Comparison of ENCODE assay signal across 26 cellular contexts in genomic region chr16:50709980-50710379, GRCh38. TPM values are rescaled to one million over a fixed set of nuclear protein-coding genes. Genes with fewer than 3 reads are reported as not detected.
A peak's percentile ranks its signal among the peaks of the same experiment; 100 is the strongest.
DNase-seq lines count a peak whose midpoint lies in the region; ATAC-seq and TF ChIP-seq lines count a peak whose summit lies in the region.
"Had no signal": no experiment of that assay in that cellular context is flagged by ENCODE, and none has a peak within 500 bp of the region (broad histone marks: within the 10 kb centered on the region; RNA-seq: fewer than 3 reads in every experiment).

No MANE protein-coding gene starts in this region.

- no peak for TF ChIP-seq EP300 in transverse colon (IDR thresholded peaks at IDR 0.05; ENCODE audit: low read depth)

- intact Hi-C loops in spleen (cut with DNase I; ENCODE audit: low total_unique reads): no loop called here
- intact Hi-C loops in transverse colon (cut with DNase I; ENCODE audit: low total_unique reads): no loop called here

- peaks cover 11 to 19% of the 10 kb centered on the region in 2 donors for H3K9me3 Mint-ChIP-seq in activated naive CD4-positive, alpha-beta T cell treated with anti-CD3 and anti-CD28 coated beads, Interleukin-2, amount 50 U/mL, for 72 hours
- peaks cover 10% of the 10 kb centered on the region for H3K9me3 Mint-ChIP-seq in activated naive CD8-positive, alpha-beta T cell treated with anti-CD3 and anti-CD28 coated beads, Interleukin-2, amount 50 U/mL, for 24 hours

- H3K4me1 Mint-ChIP-seq in activated naive CD8-positive, alpha-beta T cell treated with anti-CD3 and anti-CD28 coated beads, Interleukin-2, amount 50 U/mL, for 24 hours: peaks cover 55% of the 10 kb centered on the region

- TF ChIP-seq POLR2A in spleen (IDR thresholded peaks at IDR 0.05) (no peak), transverse colon (IDR thresholded peaks at IDR 0.05) (no peak)

- H3K4me3 ChIP-seq in HL-60 (replicated peaks; ENCODE audit: insufficient read depth, low read length) (no peak overlapping the region), spleen (peak overlapping the region in 1 of 8 donors; percentile 26), transverse colon (no peak overlapping the region)
- H3K4me3 ChIP-seq: GM23248, pancreas had no signal

- H3K9me3 ChIP-seq in spleen (peaks cover 0 to 7% (median 4%) of the 10 kb centered on the region in 8 donors), transverse colon (peaks cover 2 to 4% of the 10 kb centered on the region in 2 donors)
- H3K9me3 ChIP-seq: pancreas had no signal

- WGBS in spleen, 5 donors: 85 to 89% (median 88%) methylated on average over 5 of the region's 5 CpGs
- WGBS in transverse colon (ENCODE audit: low coverage in 1 of 2), 2 donors: 88% methylated on average over 5 of the region's 5 CpGs; no CpG with 5 or more reads in 1 of the 2 donors

- in situ Hi-C loops in transverse colon (cut with MboI; ENCODE audit: low pct_ligation_motif_present in 1 of 4, low pct_unique_long_range_greater_than_20kb in 1 of 4, low sequenced_read_pairs in 3 of 4): no loop called here

- ATAC-seq in activated naive CD4-positive, alpha-beta T cell treated with anti-CD3 and anti-CD28 coated beads, Interleukin-2, amount 50 U/mL, for 72 hours: no peak
- no peak for ATAC-seq in activated naive CD8-positive, alpha-beta T cell treated with anti-CD3 and anti-CD28 coated beads, Interleukin-2, amount 50 U/mL, for 24 hours
- ATAC-seq in GM21515 (IDR thresholded peaks at IDR 0.05; ENCODE audit: unreplicated experiment): no peak

- H3K4me3 Mint-ChIP-seq in activated naive CD8-positive, alpha-beta T cell treated with anti-CD3 and anti-CD28 coated beads, Interleukin-2, amount 50 U/mL, for 24 hours: no peak overlapping the region
- H3K4me3 Mint-ChIP-seq: nephron, type B pancreatic cell had no signal

- TF ChIP-seq CTCF in HL-60 (IDR thresholded peaks at IDR 0.05; ENCODE audit: insufficient read depth, low read length) (no peak), spleen (IDR thresholded peaks at IDR 0.05 in 8 of 11, conservative IDR thresholded peaks at IDR 0.05 in 3 of 11) (no peak), transverse colon (IDR thresholded peaks at IDR 0.05) (no peak)

- peak overlapping the region; percentile 5 to 9 for H3K27ac Mint-ChIP-seq in activated naive CD4-positive, alpha-beta T cell treated with anti-CD3 and anti-CD28 coated beads, Interleukin-2, amount 50 U/mL, for 72 hours
- H3K27ac Mint-ChIP-seq in activated naive CD8-positive, alpha-beta T cell treated with anti-CD3 and anti-CD28 coated beads, Interleukin-2, amount 50 U/mL, for 24 hours: peak overlapping the region; percentile 16
- H3K27ac Mint-ChIP-seq: nephron, type B pancreatic cell had no signal

- no peaks in the 10 kb centered on the region for H3K27me3 ChIP-seq in HL-60 (ENCODE audit: insufficient read depth, poor library complexity, severe bottlenecking)
- H3K27me3 ChIP-seq in spleen (replicated peaks in 1 of 7): no peaks in the 10 kb centered on the region
- H3K27me3 ChIP-seq in transverse colon: no peaks in the 10 kb centered on the region
- H3K27me3 ChIP-seq: pancreas had no signal

- H3K36me3 ChIP-seq in spleen (peaks cover 0 to 21% (median 0%) of the 10 kb centered on the region in 6 donors), transverse colon (no peaks in the 10 kb centered on the region)
- H3K36me3 ChIP-seq: pancreas had no signal

- H3K4me1 ChIP-seq in spleen: peaks cover 13 to 81% (median 65%) of the 10 kb centered on the region in 6 donors
- H3K4me1 ChIP-seq in transverse colon: no peaks in the 10 kb centered on the region
- H3K4me1 ChIP-seq: pancreas had no signal

- peaks cover 12 to 21% of the 10 kb centered on the region in 2 donors for H3K36me3 Mint-ChIP-seq in activated naive CD4-positive, alpha-beta T cell treated with anti-CD3 and anti-CD28 coated beads, Interleukin-2, amount 50 U/mL, for 72 hours
- H3K36me3 Mint-ChIP-seq in activated naive CD8-positive, alpha-beta T cell treated with anti-CD3 and anti-CD28 coated beads, Interleukin-2, amount 50 U/mL, for 24 hours (ENCODE audit: low read depth): peaks cover 19% of the 10 kb centered on the region

- no peak for DNase-seq in activated naive CD4-positive, alpha-beta T cell treated with anti-CD3 and anti-CD28 coated beads, Interleukin-2, amount 50 U/mL, for 72 hours (ENCODE audit: low spot score in 2 of 2)
- DNase-seq in activated naive CD4-positive, alpha-beta T cell treated with Interleukin-2 at 50 U/mL for 16 hours: no peak
- DNase-seq in HL-60 (ENCODE audit: low read depth in 1 of 2, low spot score in 1 of 2) (no peak), spleen (no peak), AG20443 (ENCODE audit: low spot score) (no peak), transverse colon (no peak)
- DNase-seq in activated naive CD8-positive, alpha-beta T cell treated with anti-CD3 and anti-CD28 coated beads, Interleukin-2, amount 50 U/mL, for 24 hours: no peak
- DNase-seq: activated CD4-positive, CD25-positive, alpha-beta regulatory T cell; activated naive CD4-positive, alpha-beta T cell; activated T-cell treated with anti-CD3 and anti-CD28 coated beads for 4 hours; Calu3; effector CD8-positive, alpha-beta T cell; GM23248; kidney; NCI-H1436; NCI-H446 treated with DMSO at 0.1 percent for 48 hours; NCI-H82; small intestine; stimulated activated CD4-positive, alpha-beta T cell treated with anti-CD3 and anti-CD28 coated beads, Interleukin-2, amount 100 ng/mL, for 24 hours had no signal

- H3K27ac ChIP-seq in HL-60 (replicated peaks) (0 out of 2 replicates have a peak overlapping the region, but pooled peaks have one; percentile 8), spleen (peak overlapping the region in 5 of 8 donors; percentile 24 to 80 (median 66)), transverse colon (no peak overlapping the region)
- H3K27ac ChIP-seq: GM23248, pancreas had no signal

- no peaks in the 10 kb centered on the region for H3K27me3 Mint-ChIP-seq in activated naive CD8-positive, alpha-beta T cell treated with anti-CD3 and anti-CD28 coated beads, Interleukin-2, amount 50 U/mL, for 24 hours
- H3K27me3 Mint-ChIP-seq: type B pancreatic cell had no signal

RNA-seq across cellular contexts. Expression of gene NOD2, which starts 16.6 kb away (rescaled TPM):
- total RNA-seq in activated naive CD4-positive, alpha-beta T cell treated with anti-CD3 and anti-CD28 coated beads, Interleukin-2, amount 50 U/mL, for 72 hours: 1 to 10 TPM in 1 of 2 donors, under 1 TPM in 1; 0.59 to 5.1 TPM
- total RNA-seq in spleen (10 to 100 TPM in 3 of 7 donors, 1 to 10 TPM in 4; 5.6 to 23.2 (median 9.9) TPM), transverse colon (1 to 10 TPM in 2 of 4 donors, under 1 TPM in 1, not detected in 1; 0.41 to 2.6 (median 2.2) TPM)
- polyA plus RNA-seq in spleen: 1 to 10 TPM in 2 of 3 donors, under 1 TPM in 1; 0.41 to 2.8 (median 2.3) TPM
- total RNA-seq: fibroblast of villous mesenchyme, GM23248 had no signal
- polyA plus RNA-seq: GM23248 had no signal

RNA-seq across cellular contexts. Expression of gene SNX20, which starts 28.9 kb away (rescaled TPM):
- total RNA-seq in activated naive CD4-positive, alpha-beta T cell treated with anti-CD3 and anti-CD28 coated beads, Interleukin-2, amount 50 U/mL, for 72 hours: 10 to 100 TPM; 36.7 to 48.4 TPM
- total RNA-seq in spleen (10 to 100 TPM; 27.2 to 50.5 (median 34.7) TPM), transverse colon (1 to 10 TPM in 3 of 4 donors, under 1 TPM in 1; 0.20 to 4.3 (median 2.6) TPM)
- 10 to 100 TPM; 17.6 to 24.6 (median 23.7) TPM for polyA plus RNA-seq in spleen
- total RNA-seq: bronchial epithelial cell, Calu3, Daoy, fibroblast of villous mesenchyme, GM23248 had no signal
- polyA plus RNA-seq: GM23248 had no signal

RNA-seq across cellular contexts. Expression of gene CYLD, which starts 31.9 kb away (rescaled TPM):
- total RNA-seq in activated naive CD4-positive, alpha-beta T cell treated with anti-CD3 and anti-CD28 coated beads, Interleukin-2, amount 50 U/mL, for 72 hours: 10 to 100 TPM; 88.2 to 92.9 TPM
- total RNA-seq in spleen (100 to 1,000 TPM in 6 of 7 donors, 10 to 100 TPM in 1; 90.3 to 133 (median 108) TPM), transverse colon (10 to 100 TPM in 3 of 4 donors, 1 to 10 TPM in 1; 5.2 to 56.5 (median 34.1) TPM)
- polyA plus RNA-seq in spleen: 10 to 100 TPM; 19.9 to 31.0 (median 30.7) TPM

Comparison
In these comparisons a context has a peak if more than half of its experiments do, and no peak if none do; other contexts are left out.
1. H3K27ac ChIP-seq: peak in HL-60 (single experiment) and spleen (5 of 8); none in transverse colon (0 of 4).
2. RNA of gene SNX20, which starts 28.9 kb away (total RNA-seq): 36.7 to 48.4 TPM in activated naive CD4-positive, alpha-beta T cell treated with anti-CD3 and anti-CD28 coated beads, Interleukin-2, amount 50 U/mL, for 72 hours and 27.2 to 50.5 TPM in spleen; 0.20 to 4.3 TPM in transverse colon; every median in the first group is over 4 times any median in the second.